In the genomic region with DNA sequence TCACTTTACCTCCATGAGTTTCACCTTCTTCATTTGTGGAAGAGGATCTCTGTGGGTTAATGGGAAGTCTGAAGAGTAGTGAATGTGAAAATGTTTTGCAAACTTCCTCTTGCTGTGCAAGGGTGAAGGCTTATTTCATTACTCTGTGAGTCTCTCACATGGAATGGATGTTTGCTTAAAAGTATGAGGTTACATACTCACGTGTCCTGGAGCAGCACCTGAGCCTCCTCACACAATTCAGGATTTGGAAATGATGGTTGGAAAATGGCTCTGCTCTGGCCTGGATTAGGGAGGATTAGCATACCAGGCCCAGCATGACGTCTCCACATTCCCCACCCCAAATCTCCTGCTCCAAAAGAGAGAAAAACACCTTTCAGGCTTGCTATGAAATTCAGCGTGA, we compare ENCODE assay signal across 16 cellular contexts. TPM values are rescaled to one million over a fixed set of nuclear protein-coding genes. Genes with fewer than 3 reads are reported as not detected.
DNase-seq lines count a peak whose midpoint lies in the region; ATAC-seq lines count a peak whose summit lies in the region.
"Had no signal": no experiment of that assay in that cellular context is flagged by ENCODE, and none has a peak within 500 bp of the region (broad histone marks: within the 10 kb centered on the region; RNA-seq: fewer than 3 reads in every experiment).

No MANE protein-coding gene starts in this region.

- H4K8ac ChIP-seq in trophoblast cell (ENCODE audit: low read depth, low read length), result no peak overlapping the region

- H3K9ac ChIP-seq in trophoblast cell (ENCODE audit: low read length), result no peak overlapping the region

- peaks cover 77% of the 10 kb centered on the region for H3K4me1 Mint-ChIP-seq in activated CD4-positive, alpha-beta memory T cell treated with anti-CD3 and anti-CD28 coated beads, Interleukin-2, amount 10 ng/mL, durations not matched to agents 7 days and 5 days
- peaks cover 70% of the 10 kb centered on the region for H3K4me1 Mint-ChIP-seq in activated CD4-positive, alpha-beta memory T cell treated with anti-CD3 and anti-CD28 coated beads for 36 hours (ENCODE audit: low read depth)
- H3K4me1 Mint-ChIP-seq in activated T-helper 17 cell treated with anti-CD3 and anti-CD28 coated beads, Interleukin-2, amount 50 U/mL, for 72 hours, result peaks cover 39% of the 10 kb centered on the region

- H3K27ac ChIP-seq in trophoblast cell (ENCODE audit: low read depth, low read length), result no peak overlapping the region

- no peak overlapping the region for H3K14ac ChIP-seq in trophoblast cell (ENCODE audit: low read length)

- ATAC-seq in activated T-helper 17 cell treated with anti-CD3 and anti-CD28 coated beads, Interleukin-2, amount 50 U/mL, for 72 hours (replicated peaks), result no peak
- no peak for ATAC-seq in GM19452 (IDR thresholded peaks at IDR 0.05; ENCODE audit: unreplicated experiment)

- no peak overlapping the region for H2AK5ac ChIP-seq in trophoblast cell (ENCODE audit: low read length)

- H3K36me3 ChIP-seq in trophoblast cell (ENCODE audit: control insufficient read depth in 1 of 2, insufficient read depth in 2 of 2, low read length in 2 of 2), result no peaks in the 10 kb centered on the region
- H3K36me3 ChIP-seq: upper lobe of left lung had no signal

- CTCF ChIA-PET in activated CD4-positive, alpha-beta memory T cell treated with anti-CD3 and anti-CD28 coated beads, Interleukin-2, amount 10 ng/mL, durations not matched to agents 7 days and 5 days (lab: Charles Lee), result interaction anchor here (0.5 to 7.6 kb wide), 23 partner anchors 9 to 381 kb away, joined by 3 to 67 read pairs (median 4); no protein-coding TSS in a partner anchor
- CTCF ChIA-PET in activated CD4-positive, alpha-beta memory T cell treated with anti-CD3 and anti-CD28 coated beads for 36 hours (lab: Charles Lee), result interaction anchor here (0.7 to 6.1 kb wide), 13 partner anchors 8 to 188 kb away, joined by 3 to 54 read pairs (median 4); no protein-coding TSS in a partner anchor

- H2BK12ac ChIP-seq in trophoblast cell (ENCODE audit: low read length), result no peak overlapping the region

- H3K4me2 ChIP-seq in trophoblast cell (ENCODE audit: low read length), result no peak overlapping the region

- H3K4ac ChIP-seq in trophoblast cell (ENCODE audit: low read depth, low read length), result no peak overlapping the region

- H3K4me3 ChIP-seq in trophoblast cell (ENCODE audit: low read depth, low read length), result no peak overlapping the region
- H3K4me3 ChIP-seq: upper lobe of left lung had no signal

- H3K27me3 Mint-ChIP-seq in activated CD4-positive, alpha-beta memory T cell treated with anti-CD3 and anti-CD28 coated beads, Interleukin-2, amount 10 ng/mL, durations not matched to agents 7 days and 5 days, result no peaks in the 10 kb centered on the region
- no peaks in the 10 kb centered on the region for H3K27me3 Mint-ChIP-seq in activated CD4-positive, alpha-beta memory T cell treated with anti-CD3 and anti-CD28 coated beads for 36 hours
- H3K27me3 Mint-ChIP-seq in activated T-helper 17 cell treated with anti-CD3 and anti-CD28 coated beads, Interleukin-2, amount 50 U/mL, for 72 hours, result no peaks in the 10 kb centered on the region

- POLR2A ChIA-PET in activated CD4-positive, alpha-beta memory T cell treated with anti-CD3 and anti-CD28 coated beads, Interleukin-2, amount 10 ng/mL, durations not matched to agents 7 days and 5 days (lab: Charles Lee), result interaction anchor here (1.0 to 12.2 kb wide), 3 partner anchors 16 to 43 kb away, joined by 3 to 147 read pairs (median 3); no protein-coding TSS in a partner anchor
- POLR2A ChIA-PET in activated CD4-positive, alpha-beta memory T cell treated with anti-CD3 and anti-CD28 coated beads for 36 hours (lab: Charles Lee), result interaction anchor here (1.0 to 1.2 kb wide), 3 partner anchors 53 to 130 kb away, joined by 3 read pairs; no protein-coding TSS in a partner anchor

- intact Hi-C loops in activated CD4-positive, alpha-beta memory T cell treated with anti-CD3 and anti-CD28 coated beads for 36 hours (cut with micrococcal nuclease), result loop anchor here (1.0 to 5.0 kb wide), 2 partner anchors 28 to 373 kb away; a partner anchor contains a TSS

- no peak overlapping the region for H4K91ac ChIP-seq in trophoblast cell (ENCODE audit: low read depth, low read length)

- H4K12ac ChIP-seq in trophoblast cell (ENCODE audit: low read depth, low read length), result no peak overlapping the region

- H3K9me3 ChIP-seq in trophoblast cell (ENCODE audit: insufficient read depth, low read depth, low read length), result no peaks in the 10 kb centered on the region
- H3K9me3 ChIP-seq: upper lobe of left lung had no signal

- peaks cover 9% of the 10 kb centered on the region for H3K9me3 Mint-ChIP-seq in activated CD4-positive, alpha-beta memory T cell treated with anti-CD3 and anti-CD28 coated beads, Interleukin-2, amount 10 ng/mL, durations not matched to agents 7 days and 5 days
- H3K9me3 Mint-ChIP-seq in activated CD4-positive, alpha-beta memory T cell treated with anti-CD3 and anti-CD28 coated beads for 36 hours, result peaks cover 2% of the 10 kb centered on the region
- H3K9me3 Mint-ChIP-seq in activated T-helper 17 cell treated with anti-CD3 and anti-CD28 coated beads, Interleukin-2, amount 50 U/mL, for 72 hours, result no peaks in the 10 kb centered on the region
- H3K9me3 Mint-ChIP-seq: IgD-negative memory B cell had no signal

- no peaks in the 10 kb centered on the region for H3K27me3 ChIP-seq in trophoblast cell (ENCODE audit: insufficient read depth, low read length)

- H2AFZ ChIP-seq in trophoblast cell (ENCODE audit: insufficient read depth, low read length, poor library complexity), result no peak overlapping the region

- peak overlapping the region; percentile 6 for H3K4me3 Mint-ChIP-seq in activated CD4-positive, alpha-beta memory T cell treated with anti-CD3 and anti-CD28 coated beads, Interleukin-2, amount 10 ng/mL, durations not matched to agents 7 days and 5 days
- H3K4me3 Mint-ChIP-seq in activated CD4-positive, alpha-beta memory T cell treated with anti-CD3 and anti-CD28 coated beads for 36 hours, result no peak overlapping the region
- H3K4me3 Mint-ChIP-seq in activated T-helper 17 cell treated with anti-CD3 and anti-CD28 coated beads, Interleukin-2, amount 50 U/mL, for 72 hours, result no peak overlapping the region
- H3K4me3 Mint-ChIP-seq: IgD-negative memory B cell had no signal

- H2BK5ac ChIP-seq in trophoblast cell (ENCODE audit: low read depth, low read length, poor library complexity), result no peak overlapping the region

- no peaks in the 10 kb centered on the region for H3K79me2 ChIP-seq in trophoblast cell (ENCODE audit: control insufficient read depth, insufficient read depth, low read length, poor library complexity)

- WGBS in trophoblast cell (ENCODE audit: extremely low coverage, insufficient coverage, insufficient read length), result no CpG with 5 or more reads among the region's 3 CpGs

- no peak overlapping the region for H3K23ac ChIP-seq in trophoblast cell (ENCODE audit: low read length)

- H2BK120ac ChIP-seq in trophoblast cell (ENCODE audit: insufficient read depth, low read length, poor library complexity), result no peak overlapping the region

- DNase-seq in activated CD4-positive, alpha-beta memory T cell treated with anti-CD3 and anti-CD28 coated beads, Interleukin-2, amount 10 ng/mL, durations not matched to agents 7 days and 5 days, result no peak
- DNase-seq in activated CD4-positive, alpha-beta memory T cell treated with anti-CD3 and anti-CD28 coated beads for 36 hours, result no peak
- DNase-seq in MV-4-11 (lab: John Stamatoyannopoulos, UW), result peak; percentile 52
- peak; percentile 58 to 76 for DNase-seq in trophoblast cell
- DNase-seq in NCI-H1930 (lab: John Stamatoyannopoulos, UW), result no peak
- DNase-seq in NCI-H345 treated with DMSO at 0.1 percent for 48 hours (lab: John Stamatoyannopoulos, UW; ENCODE audit: unreplicated experiment), result no peak
- DNase-seq: anterior cingulate cortex, cortex of kidney, erythroblast, NCI-H510A treated with DMSO at 0.1 percent for 48 hours, occipital lobe, T1000, upper lobe of left lung had no signal

- peak overlapping the region; percentile 73 for H3K27ac Mint-ChIP-seq in activated CD4-positive, alpha-beta memory T cell treated with anti-CD3 and anti-CD28 coated beads, Interleukin-2, amount 10 ng/mL, durations not matched to agents 7 days and 5 days
- no peak overlapping the region for H3K27ac Mint-ChIP-seq in activated CD4-positive, alpha-beta memory T cell treated with anti-CD3 and anti-CD28 coated beads for 36 hours
- H3K27ac Mint-ChIP-seq in activated T-helper 17 cell treated with anti-CD3 and anti-CD28 coated beads, Interleukin-2, amount 50 U/mL, for 72 hours, result peak overlapping the region; percentile 31
- H3K27ac Mint-ChIP-seq: IgD-negative memory B cell had no signal

- peaks cover 2% of the 10 kb centered on the region for H3K79me1 ChIP-seq in trophoblast cell (ENCODE audit: low read length)

- H3K18ac ChIP-seq in trophoblast cell (ENCODE audit: low read length), result no peak overlapping the region

- H3K4me1 ChIP-seq in trophoblast cell (ENCODE audit: control insufficient read depth in 1 of 2, insufficient read depth in 2 of 2, low read length in 2 of 2), result peaks cover 23% of the 10 kb centered on the region in 2 experiments

- H3K36me3 Mint-ChIP-seq in activated CD4-positive, alpha-beta memory T cell treated with anti-CD3 and anti-CD28 coated beads, Interleukin-2, amount 10 ng/mL, durations not matched to agents 7 days and 5 days (ENCODE audit: low read depth), result peaks cover 75% of the 10 kb centered on the region
- H3K36me3 Mint-ChIP-seq in activated CD4-positive, alpha-beta memory T cell treated with anti-CD3 and anti-CD28 coated beads for 36 hours, result peaks cover 37% of the 10 kb centered on the region
- H3K36me3 Mint-ChIP-seq in activated T-helper 17 cell treated with anti-CD3 and anti-CD28 coated beads, Interleukin-2, amount 50 U/mL, for 72 hours (ENCODE audit: low read depth), result peaks cover 30% of the 10 kb centered on the region
- H3K36me3 Mint-ChIP-seq: IgD-negative memory B cell had no signal

RNA-seq across cellular contexts. Expression of a gene that starts 4.8 kb away (rescaled TPM):
- total RNA-seq in activated CD4-positive, alpha-beta memory T cell treated with anti-CD3 and anti-CD28 coated beads, Interleukin-2, amount 10 ng/mL, durations not matched to agents 7 days and 5 days, result 10 to 100 TPM; 91.6 to 91.8 TPM
- total RNA-seq in activated CD4-positive, alpha-beta memory T cell treated with anti-CD3 and anti-CD28 coated beads for 36 hours, result 10 to 100 TPM; 36.8 to 39.0 TPM
- total RNA-seq in activated T-helper 17 cell treated with anti-CD3 and anti-CD28 coated beads, Interleukin-2, amount 50 U/mL, for 72 hours, result 10 to 100 TPM; 41.7 to 78.3 TPM
- polyA plus RNA-seq in trophoblast cell (2013), result 8.6 and 10.2 TPM in 2 replicates
- polyA plus RNA-seq: IgD-negative memory B cell had no signal

Comparison
In these comparisons a context has a peak if more than half of its experiments do, and no peak if none do; other contexts are left out.
1. DNase-seq: peak in MV-4-11 (single experiment) and trophoblast cell (2 of 2); none in activated CD4-positive, alpha-beta memory T cell treated with anti-CD3 and anti-CD28 coated beads, Interleukin-2, amount 10 ng/mL, durations not matched to agents 7 days and 5 days (single experiment), activated CD4-positive, alpha-beta memory T cell treated with anti-CD3 and anti-CD28 coated beads for 36 hours (single experiment), NCI-H1930 (0 of 2) and NCI-H345 treated with DMSO at 0.1 percent for 48 hours (single experiment).